In genomic region chr1:233293556-233294446, GRCh38 we compare ENCODE assay signal across 11 cellular contexts. TPM values are rescaled to one million over a fixed set of nuclear protein-coding genes. Genes with fewer than 3 reads are reported as not detected.
A peak's percentile ranks its signal among the peaks of the same experiment; 100 is the strongest.
DNase-seq lines count a peak whose midpoint lies in the region; ATAC-seq, FAIRE-seq and TF ChIP-seq lines count a peak whose summit lies in the region.
"Had no signal": no experiment of that assay in that cellular context is flagged by ENCODE, and none has a peak within 500 bp of the region (broad histone marks: within the 10 kb centered on the region; RNA-seq: fewer than 3 reads in every experiment).

No MANE protein-coding gene starts in this region.

- no peak overlapping the region for H2AFZ ChIP-seq in keratinocyte (ENCODE audit: control insufficient read depth, low read length)

- no peak for DNase-seq in CD4-positive, alpha-beta memory T cell
- DNase-seq in H4 (ENCODE audit: low spot score) (peak; percentile 17), keratinocyte (ENCODE audit: low read depth, low spot score) (no peak), NCI-H446 treated with DMSO at 0.1 percent for 48 hours (lab: John Stamatoyannopoulos, UW) (no peak), left cardiac atrium (no peak), sciatic nerve (ENCODE audit: low spot score) (no peak)
- DNase-seq in activated T-helper 1 cell treated with anti-CD3 and anti-CD28 coated beads, Interleukin-12 subunit alpha, Interleukin-12 subunit beta, Interleukin-2, Interleukin-4 antibody, amounts not matched to agents 30 ng/mL and 10 ng/mL and 1 ng/mL, durations not matched to agents 14 hours and 24 hours and 36 hours (ENCODE audit: low spot score): no peak
- DNase-seq: aorta; RPMI8226; stimulated activated CD4-positive, alpha-beta T cell treated with anti-CD3 and anti-CD28 coated beads, Interleukin-1b, Interleukin-23, amount 100 ng/mL, for 48 hours had no signal

- POLR2A ChIA-PET in CD4-positive, alpha-beta memory T cell (lab: Charles Lee; ENCODE audit: partially characterized antibody): interaction anchor here (1.0 kb wide), 1 partner anchor 10 kb away, joined by 3 read pairs; no protein-coding TSS in a partner anchor

- ATAC-seq in left cardiac atrium: no peak
- no peak for ATAC-seq in sciatic nerve

- peak overlapping the region in 7 of 8 donors; percentile 26 to 91 (median 51) for H3K4me3 Mint-ChIP-seq in CD4-positive, alpha-beta memory T cell
- peak overlapping the region; percentile 94 for H3K4me3 Mint-ChIP-seq in activated T-helper 1 cell treated with anti-CD3 and anti-CD28 coated beads, Interleukin-12 subunit alpha, Interleukin-12 subunit beta, Interleukin-2, Interleukin-4 antibody, amounts not matched to agents 30 ng/mL and 10 ng/mL and 1 ng/mL, durations not matched to agents 14 hours and 24 hours and 36 hours

- H3K36me3 ChIP-seq in CD4-positive, alpha-beta memory T cell (ENCODE audit: insufficient read depth, low read length): no peaks in the 10 kb centered on the region
- H3K36me3 ChIP-seq in keratinocyte (ENCODE audit: control insufficient read depth in 2 of 2, extremely low read depth in 1 of 2, insufficient read depth in 2 of 2, low read length in 2 of 2): peaks cover 4 to 14% of the 10 kb centered on the region in 2 experiments

- no peaks in the 10 kb centered on the region for H4K20me1 ChIP-seq in keratinocyte (ENCODE audit: control insufficient read depth, extremely low read depth, insufficient read depth, low read length)

- no peaks in the 10 kb centered on the region for H3K9me3 ChIP-seq in CD4-positive, alpha-beta memory T cell (ENCODE audit: control insufficient read depth in 1 of 2, low read length in 2 of 2)
- H3K9me3 ChIP-seq in keratinocyte (ENCODE audit: control insufficient read depth, low read depth, low read length): no peaks in the 10 kb centered on the region

- H3K4me2 ChIP-seq in keratinocyte (ENCODE audit: control insufficient read depth, extremely low read depth, insufficient read depth, low read depth, low read length): peak overlapping the region; percentile 91

- dilution Hi-C loops in keratinocyte (cut with MboI; ENCODE audit: extremely low pct_ligation_motif_present, low sequenced_read_pairs): no loop called here

- peaks cover 0 to 17% of the 10 kb centered on the region in 2 donors for H3K36me3 Mint-ChIP-seq in CD4-positive, alpha-beta memory T cell
- H3K36me3 Mint-ChIP-seq in activated T-helper 1 cell treated with anti-CD3 and anti-CD28 coated beads, Interleukin-12 subunit alpha, Interleukin-12 subunit beta, Interleukin-2, Interleukin-4 antibody, amounts not matched to agents 30 ng/mL and 10 ng/mL and 1 ng/mL, durations not matched to agents 14 hours and 24 hours and 36 hours (ENCODE audit: low read depth): peaks cover 14% of the 10 kb centered on the region

- FAIRE-seq in keratinocyte (lab: Jason Lieb, UNC): no peak

- no peaks in the 10 kb centered on the region for H3K27me3 ChIP-seq in CD4-positive, alpha-beta memory T cell (ENCODE audit: insufficient read depth, low read length)
- no peaks in the 10 kb centered on the region for H3K27me3 ChIP-seq in keratinocyte (ENCODE audit: control insufficient read depth, extremely low read depth, insufficient read depth, low read length)

- H3K4me1 Mint-ChIP-seq in CD4-positive, alpha-beta memory T cell: peaks cover 21 to 42% (median 31%) of the 10 kb centered on the region in 4 donors
- H3K4me1 Mint-ChIP-seq in activated T-helper 1 cell treated with anti-CD3 and anti-CD28 coated beads, Interleukin-12 subunit alpha, Interleukin-12 subunit beta, Interleukin-2, Interleukin-4 antibody, amounts not matched to agents 30 ng/mL and 10 ng/mL and 1 ng/mL, durations not matched to agents 14 hours and 24 hours and 36 hours (ENCODE audit: low read depth): peaks cover 37% of the 10 kb centered on the region

- no peaks in the 10 kb centered on the region for H3K9me3 Mint-ChIP-seq in CD4-positive, alpha-beta memory T cell
- no peaks in the 10 kb centered on the region for H3K9me3 Mint-ChIP-seq in activated T-helper 1 cell treated with anti-CD3 and anti-CD28 coated beads, Interleukin-12 subunit alpha, Interleukin-12 subunit beta, Interleukin-2, Interleukin-4 antibody, amounts not matched to agents 30 ng/mL and 10 ng/mL and 1 ng/mL, durations not matched to agents 14 hours and 24 hours and 36 hours

- peaks cover 2% of the 10 kb centered on the region for H3K9me1 ChIP-seq in keratinocyte (ENCODE audit: control insufficient read depth, extremely low read depth, insufficient read depth, low read length)

- H3K4me3 ChIP-seq in CD4-positive, alpha-beta memory T cell (ENCODE audit: low read length in 2 of 2): no peak overlapping the region
- peak overlapping the region in 1 of 3 experiments; percentile 98 for H3K4me3 ChIP-seq in keratinocyte (ENCODE audit: control insufficient read depth in 2 of 3, extremely low read depth in 1 of 3, insufficient read depth in 2 of 3, low read depth in 1 of 3, low read length in 3 of 3)

- no peaks in the 10 kb centered on the region for H3K27me3 Mint-ChIP-seq in CD4-positive, alpha-beta memory T cell
- H3K27me3 Mint-ChIP-seq in activated T-helper 1 cell treated with anti-CD3 and anti-CD28 coated beads, Interleukin-12 subunit alpha, Interleukin-12 subunit beta, Interleukin-2, Interleukin-4 antibody, amounts not matched to agents 30 ng/mL and 10 ng/mL and 1 ng/mL, durations not matched to agents 14 hours and 24 hours and 36 hours (ENCODE audit: insufficient read depth): no peaks in the 10 kb centered on the region

- TF ChIP-seq CTCF in keratinocyte (optimal IDR thresholded peaks at IDR 0.05 in 1 of 3, IDR thresholded peaks at IDR 0.05 in 1 of 3, conservative IDR thresholded peaks at IDR 0.05 in 1 of 3; ENCODE audit: extremely low read depth in 1 of 3, insufficient read depth in 2 of 3, low read length in 3 of 3): no peak

- H3K27ac Mint-ChIP-seq in CD4-positive, alpha-beta memory T cell: peak overlapping the region; percentile 27 to 94 (median 81)
- no peak overlapping the region for H3K27ac Mint-ChIP-seq in activated T-helper 1 cell treated with anti-CD3 and anti-CD28 coated beads, Interleukin-12 subunit alpha, Interleukin-12 subunit beta, Interleukin-2, Interleukin-4 antibody, amounts not matched to agents 30 ng/mL and 10 ng/mL and 1 ng/mL, durations not matched to agents 14 hours and 24 hours and 36 hours

- H3K79me2 ChIP-seq in keratinocyte (ENCODE audit: control insufficient read depth, insufficient read depth, low read length): peaks cover 57% of the 10 kb centered on the region

- CTCF ChIA-PET in CD4-positive, alpha-beta memory T cell (lab: Charles Lee; ENCODE audit: partially characterized antibody): interaction anchor here (1.0 kb wide), 1 partner anchor 13 kb away, joined by 3 read pairs; no protein-coding TSS in a partner anchor

- peaks cover 20% of the 10 kb centered on the region for H3K4me1 ChIP-seq in CD4-positive, alpha-beta memory T cell (ENCODE audit: insufficient read depth, low read length)
- H3K4me1 ChIP-seq in keratinocyte (ENCODE audit: control insufficient read depth, extremely low read depth, insufficient read depth, low read length): peaks cover 35% of the 10 kb centered on the region

- no peak overlapping the region for H3K27ac ChIP-seq in CD4-positive, alpha-beta memory T cell (ENCODE audit: low read depth, low read length)
- H3K27ac ChIP-seq in keratinocyte (ENCODE audit: control insufficient read depth, insufficient read depth, low read length): peak overlapping the region; percentile 94

- intact Hi-C loops in CD4-positive, alpha-beta memory T cell (cut with micrococcal nuclease): no loop called here
- intact Hi-C loops in activated T-helper 1 cell treated with anti-CD3 and anti-CD28 coated beads, Interleukin-12 subunit alpha, Interleukin-12 subunit beta, Interleukin-2, Interleukin-4 antibody, amounts not matched to agents 30 ng/mL and 10 ng/mL and 1 ng/mL, durations not matched to agents 14 hours and 24 hours and 36 hours (cut with micrococcal nuclease): loop anchor here (2.0 to 10.0 kb wide), 3 partner anchors 25 to 659 kb away; partner anchors contain the start of genes MAP3K21 and SIPA1L2
- intact Hi-C loops in left cardiac atrium (cut with DNase I): no loop called here
- intact Hi-C loops in sciatic nerve (cut with DNase I): no loop called here

- H3K9ac ChIP-seq in keratinocyte (ENCODE audit: control insufficient read depth, extremely low read depth, insufficient read depth, low read length): no peak overlapping the region

RNA-seq across cellular contexts. Expression of gene PCNX2, which starts 1.7 kb away (rescaled TPM):
- 100 to 1,000 TPM in 1 of 2 experiments, 10 to 100 TPM in 1; 99.2 to 109 TPM for total RNA-seq in CD4-positive, alpha-beta memory T cell
- 10 to 100 TPM in 1 of 2 donors, 1 to 10 TPM in 1; 1.8 to 12.1 TPM for polyA plus RNA-seq in CD4-positive, alpha-beta memory T cell
- 14.7 and 18.6 TPM in 2 replicates for total RNA-seq in H4 (2014; rRNA removed; shearing (Covaris generic))
- 33.1 and 33.7 TPM in 2 replicates for total RNA-seq in activated T-helper 1 cell treated with anti-CD3 and anti-CD28 coated beads, Interleukin-12 subunit alpha, Interleukin-12 subunit beta, Interleukin-2, Interleukin-4 antibody, amounts not matched to agents 30 ng/mL and 10 ng/mL and 1 ng/mL, durations not matched to agents 14 hours and 24 hours and 36 hours
- 18.0 to 23.2 TPM (median 19.8 TPM) in 3 replicates for polyA plus RNA-seq in keratinocyte
- polyA plus RNA-seq in keratinocyte (2011; ENCODE audit: low read depth): 9.3 TPM
- polyA plus RNA-seq in keratinocyte (2011; cell fraction: cytosol; rRNA removed): 12.8 and 16.1 TPM in 2 replicates
- polyA plus RNA-seq in keratinocyte (2011; cell fraction: nucleus; rRNA removed): 70.6 and 74.9 TPM in 2 replicates
- 8.6 and 9.7 TPM in 2 replicates for polyA plus RNA-seq in keratinocyte (2012; ENCODE audit: low replicate concordance)
- polyA minus RNA-seq in keratinocyte: 63.3 to 145 TPM (median 112 TPM) in 3 replicates
- polyA minus RNA-seq in keratinocyte (2011; cell fraction: cytosol; rRNA and poly(A)+ RNA removed): 32.2 TPM
- 88.0 and 176 TPM in 2 replicates for polyA minus RNA-seq in keratinocyte (2011; cell fraction: nucleus; rRNA and poly(A)+ RNA removed)
- 1 to 10 TPM; 3.2 to 4.2 TPM for total RNA-seq in left cardiac atrium
- 16.2 TPM for total RNA-seq in sciatic nerve

RNA-seq across cellular contexts. Expression of gene MAP3K21, which starts 33.7 kb away (rescaled TPM):
- total RNA-seq in CD4-positive, alpha-beta memory T cell: 1 to 10 TPM; 2.8 to 3.0 TPM
- polyA plus RNA-seq in CD4-positive, alpha-beta memory T cell: under 1 TPM in 1 of 2 donors, not detected in 1; 0.69 TPM
- total RNA-seq in H4 (2014; rRNA removed; shearing (Covaris generic)): 2.6 and 5.1 TPM in 2 replicates
- 1.8 and 2.1 TPM in 2 replicates for total RNA-seq in activated T-helper 1 cell treated with anti-CD3 and anti-CD28 coated beads, Interleukin-12 subunit alpha, Interleukin-12 subunit beta, Interleukin-2, Interleukin-4 antibody, amounts not matched to agents 30 ng/mL and 10 ng/mL and 1 ng/mL, durations not matched to agents 14 hours and 24 hours and 36 hours
- polyA plus RNA-seq in keratinocyte: 4.4 to 6.4 TPM (median 4.5 TPM) in 3 replicates
- polyA plus RNA-seq in keratinocyte (2011; ENCODE audit: low read depth): 1.7 TPM
- 2.8 and 4.8 TPM in 2 replicates for polyA plus RNA-seq in keratinocyte (2011; cell fraction: cytosol; rRNA removed)
- 7.8 and 10.1 TPM in 2 replicates for polyA plus RNA-seq in keratinocyte (2011; cell fraction: nucleus; rRNA removed)
- polyA plus RNA-seq in keratinocyte (2012; ENCODE audit: low replicate concordance): 2.5 and 2.9 TPM in 2 replicates
- polyA minus RNA-seq in keratinocyte: 7.1 to 12.2 TPM (median 10.2 TPM) in 3 replicates
- polyA minus RNA-seq in keratinocyte (2011; cell fraction: cytosol; rRNA and poly(A)+ RNA removed): 5.8 TPM
- polyA minus RNA-seq in keratinocyte (2011; cell fraction: nucleus; rRNA and poly(A)+ RNA removed): 6.2 and 7.4 TPM in 2 replicates
- total RNA-seq in left cardiac atrium (under 1 TPM; 0.62 to 0.63 TPM), sciatic nerve (1.6 TPM)
- total RNA-seq: G401 had no signal
